Comparison of ENCODE assay signal across 12 cellular contexts in genomic region chr2:64325477-64325851, GRCh38.
DNase-seq lines count a peak whose midpoint lies in the region; ATAC-seq and TF ChIP-seq lines count a peak whose summit lies in the region.
"Had no signal": no experiment of that assay in that cellular context is flagged by ENCODE, and none has a peak within 500 bp of the region (broad histone marks: within the 10 kb centered on the region; RNA-seq: fewer than 3 reads in every experiment).

No MANE protein-coding gene starts in this region.

- H3K27me3 Mint-ChIP-seq in activated B cell treated with CpG ODN at 0.5 μM for 24 hours (no peaks in the 10 kb centered on the region), mesothelial cell of epicardium (ENCODE audit: low read depth) (no peaks in the 10 kb centered on the region)
- H3K27me3 Mint-ChIP-seq in naive thymus-derived CD4-positive, alpha-beta T cell = peaks cover 0 to 40% (median 0%) of the 10 kb centered on the region in 5 donors

- H3K36me3 Mint-ChIP-seq in activated B cell treated with CpG ODN at 0.5 μM for 24 hours (ENCODE audit: low read depth) (no peaks in the 10 kb centered on the region), mesothelial cell of epicardium (no peaks in the 10 kb centered on the region)
- H3K36me3 Mint-ChIP-seq in naive thymus-derived CD4-positive, alpha-beta T cell = peaks cover 0 to 8% (median 0%) of the 10 kb centered on the region in 5 donors

- H3K27ac Mint-ChIP-seq in activated B cell treated with CpG ODN at 0.5 μM for 24 hours = peak overlapping the region; percentile 96
- H3K27ac Mint-ChIP-seq in naive thymus-derived CD4-positive, alpha-beta T cell = peak overlapping the region; percentile 88 to 99 (median 97)
- H3K27ac Mint-ChIP-seq in mesothelial cell of epicardium = no peak overlapping the region

- DNase-seq in activated B cell treated with CpG ODN at 0.5 μM for 24 hours = no peak
- no peak for DNase-seq in naive thymus-derived CD4-positive, alpha-beta T cell
- no peak for DNase-seq in SK-N-DZ (ENCODE audit: low spot score)
- no peak for DNase-seq in GM19240 (ENCODE audit: insufficient read length, low spot score)
- DNase-seq in mesothelial cell of epicardium (ENCODE audit: low spot score in 2 of 2, unreplicated experiment in 2 of 2) = no peak
- DNase-seq: heart left ventricle, NCI-H1092 treated with DMSO at 0.1 percent for 48 hours had no signal

- no peaks in the 10 kb centered on the region for H3K9me3 ChIP-seq in naive thymus-derived CD4-positive, alpha-beta T cell (ENCODE audit: control insufficient read depth in 2 of 3, low read length in 3 of 3)
- H3K9me3 ChIP-seq: prostate gland, transverse colon had no signal

- intact Hi-C loops in activated B cell treated with CpG ODN at 0.5 μM for 24 hours (cut with micrococcal nuclease) = loop anchor here (5.0 kb wide), 2 partner anchors 98 to 428 kb away; no protein-coding TSS in a partner anchor
- intact Hi-C loops in naive thymus-derived CD4-positive, alpha-beta T cell (cut with micrococcal nuclease) = loop anchor here (5.0 to 10.0 kb wide), 7 partner anchors 43 to 1107 kb away; partner anchors contain the start of genes CEP68 (in 1 of the 2), SPRED2 (in 1 of the 2) and UGP2 (in 1 of the 2)

- H3K36me3 ChIP-seq in naive thymus-derived CD4-positive, alpha-beta T cell (ENCODE audit: control insufficient read depth in 2 of 3, insufficient read depth in 3 of 3, low read length in 3 of 3) = no peaks in the 10 kb centered on the region
- H3K36me3 ChIP-seq: heart left ventricle, prostate gland, transverse colon had no signal

- H3K4me3 ChIP-seq in naive thymus-derived CD4-positive, alpha-beta T cell (ENCODE audit: low read length) = peak overlapping the region; percentile 34
- H3K4me3 ChIP-seq: heart left ventricle, lung, prostate gland, transverse colon had no signal

- POLR2A ChIA-PET in activated B cell treated with CpG ODN at 0.5 μM for 24 hours (lab: Charles Lee) = interaction anchor here (0.5 to 6.4 kb wide), 28 partner anchors 8 to 739 kb away, joined by 3 to 115 read pairs (median 5); partner anchors contain the start of gene AFTPH
- POLR2A ChIA-PET in naive thymus-derived CD4-positive, alpha-beta T cell (lab: Charles Lee) = interaction anchor here (0.6 to 5.2 kb wide), 18 partner anchors 13 to 664 kb away, joined by 3 to 85 read pairs (median 4); partner anchors contain the start of gene SLC1A4

- ATAC-seq in GM18870 (IDR thresholded peaks at IDR 0.05; ENCODE audit: unreplicated experiment) (peak; percentile 5), HG02642 (IDR thresholded peaks at IDR 0.05; ENCODE audit: poor library complexity, unreplicated experiment) (peak; percentile 3), activated B cell treated with CpG ODN at 0.5 μM for 24 hours (ENCODE audit: low read depth) (peak; percentile 47)
- no peak for ATAC-seq in naive thymus-derived CD4-positive, alpha-beta T cell
- ATAC-seq: heart left ventricle had no signal

- TF ChIP-seq CTCF in activated B cell treated with CpG ODN at 0.5 μM for 24 hours (IDR thresholded peaks at IDR 0.05) (no peak), mesothelial cell of epicardium (IDR thresholded peaks at IDR 0.05; ENCODE audit: unreplicated experiment) (no peak)

- H3K4me1 ChIP-seq in naive thymus-derived CD4-positive, alpha-beta T cell (ENCODE audit: control insufficient read depth in 2 of 2, insufficient read depth in 2 of 2, low read length in 2 of 2) = peaks cover 33 to 38% of the 10 kb centered on the region in 2 donors

- H3K4me1 Mint-ChIP-seq in activated B cell treated with CpG ODN at 0.5 μM for 24 hours = peaks cover 56% of the 10 kb centered on the region
- H3K4me1 Mint-ChIP-seq in naive thymus-derived CD4-positive, alpha-beta T cell = peaks cover 22 to 65% (median 57%) of the 10 kb centered on the region in 7 donors
- H3K4me1 Mint-ChIP-seq in mesothelial cell of epicardium = peaks cover 31% of the 10 kb centered on the region

- peak overlapping the region; percentile 72 for H3K27ac ChIP-seq in naive thymus-derived CD4-positive, alpha-beta T cell (ENCODE audit: low read depth, low read length)
- H3K27ac ChIP-seq: heart left ventricle, prostate gland had no signal

- peak overlapping the region; percentile 73 for H3K4me3 Mint-ChIP-seq in activated B cell treated with CpG ODN at 0.5 μM for 24 hours
- H3K4me3 Mint-ChIP-seq in naive thymus-derived CD4-positive, alpha-beta T cell = peak overlapping the region in 7 of 10 donors; percentile 78 to 93 (median 85)
- H3K4me3 Mint-ChIP-seq in mesothelial cell of epicardium = no peak overlapping the region

- H3K27me3 ChIP-seq in naive thymus-derived CD4-positive, alpha-beta T cell (ENCODE audit: control insufficient read depth in 2 of 2, insufficient read depth in 2 of 2, low read length in 2 of 2) = no peaks in the 10 kb centered on the region
- H3K27me3 ChIP-seq: heart left ventricle, transverse colon had no signal

- CTCF ChIA-PET in activated B cell treated with CpG ODN at 0.5 μM for 24 hours (lab: Charles Lee) = interaction anchor here (0.6 to 8.8 kb wide), 10 partner anchors 13 to 715 kb away, joined by 3 to 321 read pairs (median 5); no protein-coding TSS in a partner anchor
- CTCF ChIA-PET in naive thymus-derived CD4-positive, alpha-beta T cell (lab: Charles Lee) = interaction anchor here (0.6 to 9.1 kb wide), 8 partner anchors 65 to 289 kb away, joined by 3 to 289 read pairs (median 8); partner anchors contain the start of gene AFTPH

- H3K9me3 Mint-ChIP-seq in activated B cell treated with CpG ODN at 0.5 μM for 24 hours = peaks cover 4% of the 10 kb centered on the region
- H3K9me3 Mint-ChIP-seq in naive thymus-derived CD4-positive, alpha-beta T cell = peaks cover 0 to 2% (median 0%) of the 10 kb centered on the region in 11 donors
- H3K9me3 Mint-ChIP-seq in mesothelial cell of epicardium = peaks cover 6% of the 10 kb centered on the region
